In genomic region chr5:7478459-7478858, GRCh38 we compare ENCODE assay signal across 19 cellular contexts.
DNase-seq lines count a peak whose midpoint lies in the region; FAIRE-seq and TF ChIP-seq lines count a peak whose summit lies in the region.
"Had no signal": no experiment of that assay in that cellular context is flagged by ENCODE, and none has a peak within 500 bp of the region (broad histone marks: within the 10 kb centered on the region; RNA-seq: fewer than 3 reads in every experiment).

No MANE protein-coding gene starts in this region.

- no peak overlapping the region for H4K8ac ChIP-seq in trophoblast cell (ENCODE audit: low read depth, low read length)

- H2BK5ac ChIP-seq in trophoblast cell (ENCODE audit: low read depth, low read length, poor library complexity), result no peak overlapping the region

- no peaks in the 10 kb centered on the region for H3K4me1 ChIP-seq in trophoblast cell (ENCODE audit: control insufficient read depth in 1 of 2, insufficient read depth in 2 of 2, low read length in 2 of 2)
- no peaks in the 10 kb centered on the region for H3K4me1 ChIP-seq in esophagus muscularis mucosa
- H3K4me1 ChIP-seq: Caco-2 had no signal

- H2BK120ac ChIP-seq in trophoblast cell (ENCODE audit: insufficient read depth, low read length, poor library complexity), result no peak overlapping the region

- H3K27me3 ChIP-seq in trophoblast cell (ENCODE audit: insufficient read depth, low read length), result no peaks in the 10 kb centered on the region
- no peaks in the 10 kb centered on the region for H3K27me3 ChIP-seq in esophagus muscularis mucosa

- H3K23ac ChIP-seq in trophoblast cell (ENCODE audit: low read length), result no peak overlapping the region

- TF ChIP-seq EP300 in esophagus muscularis mucosa (IDR thresholded peaks at IDR 0.05), result no peak

- no peaks in the 10 kb centered on the region for H3K9me3 ChIP-seq in trophoblast cell (ENCODE audit: insufficient read depth, low read depth, low read length)
- H3K9me3 ChIP-seq in esophagus muscularis mucosa, result no peaks in the 10 kb centered on the region
- H3K9me3 ChIP-seq: Caco-2 had no signal

- H3K27ac ChIP-seq in trophoblast cell (ENCODE audit: low read depth, low read length) (no peak overlapping the region), esophagus muscularis mucosa (replicated peaks in 1 of 4) (no peak overlapping the region)
- H3K27ac ChIP-seq: C4-2B, GM23248 had no signal

- TF ChIP-seq CTCF in esophagus muscularis mucosa (IDR thresholded peaks at IDR 0.05), result no peak

- no peak overlapping the region for H3K4me2 ChIP-seq in trophoblast cell (ENCODE audit: low read length)

- TF ChIP-seq POLR2A in esophagus muscularis mucosa (IDR thresholded peaks at IDR 0.05; ENCODE audit: low read depth), result no peak

- H2AK5ac ChIP-seq in trophoblast cell (ENCODE audit: low read length), result no peak overlapping the region

- H4K91ac ChIP-seq in trophoblast cell (ENCODE audit: low read depth, low read length), result no peak overlapping the region

- intact Hi-C loops in esophagus muscularis mucosa (cut with DNase I), result no loop called here

- no peak overlapping the region for H4K12ac ChIP-seq in trophoblast cell (ENCODE audit: low read depth, low read length)

- H3K18ac ChIP-seq in trophoblast cell (ENCODE audit: low read length), result no peak overlapping the region

- no peaks in the 10 kb centered on the region for H3K36me3 ChIP-seq in trophoblast cell (ENCODE audit: control insufficient read depth in 1 of 2, insufficient read depth in 2 of 2, low read length in 2 of 2)
- no peaks in the 10 kb centered on the region for H3K36me3 ChIP-seq in esophagus muscularis mucosa

- no peak overlapping the region for H2AFZ ChIP-seq in trophoblast cell (ENCODE audit: insufficient read depth, low read length, poor library complexity)
- H2AFZ ChIP-seq: GM23248 had no signal

- H3K9ac ChIP-seq in trophoblast cell (ENCODE audit: low read length), result no peak overlapping the region
- H3K9ac ChIP-seq: GM23248 had no signal

- H3K4me3 ChIP-seq in trophoblast cell (ENCODE audit: low read depth, low read length) (no peak overlapping the region), esophagus muscularis mucosa (no peak overlapping the region)
- H3K4me3 ChIP-seq: GM23248 had no signal

- no peaks in the 10 kb centered on the region for H3K79me1 ChIP-seq in trophoblast cell (ENCODE audit: low read length)

- FAIRE-seq in frontal cortex (lab: Jason Lieb, UNC), result peak; percentile 13
- FAIRE-seq: A204.1, D721Med, G401.6, GM12891, GM19239, H54 had no signal

- no peak overlapping the region for H2BK12ac ChIP-seq in trophoblast cell (ENCODE audit: low read length)

- H3K79me2 ChIP-seq in trophoblast cell (ENCODE audit: control insufficient read depth, insufficient read depth, low read length, poor library complexity), result no peaks in the 10 kb centered on the region

- WGBS in trophoblast cell (ENCODE audit: extremely low coverage, insufficient coverage, insufficient read length), result no CpG with 5 or more reads among the region's 1 CpG
- 52% methylated on average over 1 of the region's 1 CpG for WGBS in esophagus muscularis mucosa

- H3K14ac ChIP-seq in trophoblast cell (ENCODE audit: low read length), result no peak overlapping the region

- H3K4ac ChIP-seq in trophoblast cell (ENCODE audit: low read depth, low read length), result no peak overlapping the region

- peak; percentile 7 for DNase-seq in DMS53 treated with DMSO at 0.1 percent for 48 hours (lab: John Stamatoyannopoulos, UW; ENCODE audit: unreplicated experiment)
- DNase-seq in NCI-H774 (lab: John Stamatoyannopoulos, UW), result peak; percentile 30
- no peak for DNase-seq in frontal cortex (ENCODE audit: low spot score in 2 of 2)
- no peak for DNase-seq in NK-92 (lab: John Stamatoyannopoulos, UW; ENCODE audit: unreplicated experiment)
- no peak for DNase-seq in trophoblast cell
- no peak for DNase-seq in activated CD4-positive, alpha-beta T cell treated with anti-CD3 and anti-CD28 coated beads for 1 hour
- no peak for DNase-seq in esophagus muscularis mucosa (ENCODE audit: extremely low spot score)
- DNase-seq: AML-193; Caco-2; CD4-positive, alpha-beta T cell; GM23248; HCEC 1CT had no signal

Comparison
In these comparisons a context has a peak if more than half of its experiments do, and no peak if none do; other contexts are left out.
1. DNase-seq: peak in DMS53 treated with DMSO at 0.1 percent for 48 hours (single experiment) and NCI-H774 (single experiment); none in frontal cortex (0 of 2), NK-92 (single experiment), trophoblast cell (0 of 2), activated CD4-positive, alpha-beta T cell treated with anti-CD3 and anti-CD28 coated beads for 1 hour (single experiment) and esophagus muscularis mucosa (single experiment).